8 cellular contexts compared by ENCODE assay signal in the genomic region with DNA sequence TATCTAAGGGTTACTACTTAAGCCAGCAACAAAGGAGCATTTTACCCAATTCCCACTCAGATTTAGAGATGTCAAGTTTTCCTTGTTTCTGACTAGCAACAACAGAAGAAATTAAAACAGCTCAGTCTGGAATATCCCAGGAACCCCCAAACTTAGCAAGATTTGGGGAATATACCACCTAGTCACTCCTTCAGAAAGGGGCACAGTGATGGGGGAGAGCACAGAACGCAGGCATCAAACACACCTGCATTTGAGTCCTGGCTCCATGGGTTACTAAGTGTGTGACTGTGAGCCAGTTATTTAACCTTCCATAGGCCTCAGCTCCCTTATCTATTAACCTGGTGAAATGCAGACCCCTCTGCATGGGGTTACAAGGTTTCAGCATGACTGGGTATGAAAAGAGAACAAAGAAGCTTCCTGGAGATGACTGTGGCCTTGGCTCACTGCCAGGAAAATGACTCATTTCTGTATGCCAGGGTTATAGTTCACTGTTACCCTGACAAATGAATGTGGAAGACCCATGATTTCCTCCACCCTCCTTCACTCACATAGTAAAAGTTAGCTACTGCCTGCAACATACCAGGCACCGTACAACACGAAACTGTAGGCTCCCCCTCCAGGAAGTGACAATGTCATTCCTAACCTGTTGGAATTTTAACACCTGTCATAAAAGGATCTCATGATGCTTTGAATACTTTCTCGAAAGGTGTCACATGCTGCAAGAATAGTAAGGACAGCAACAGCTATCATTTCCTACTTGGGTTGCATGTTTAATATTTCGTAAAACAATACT.
DNase-seq lines count a peak whose midpoint lies in the region; ATAC-seq and TF ChIP-seq lines count a peak whose summit lies in the region.

No MANE protein-coding gene starts in this region.

- peak; percentile 66 for DNase-seq in NCI-H1092 (lab: John Stamatoyannopoulos, UW)
- DNase-seq in T-helper 1 cell: peak in 3 of 5 donors; percentile 6 to 96 (median 33)
- DNase-seq in adipocyte (ENCODE audit: low read depth): peak; percentile 37
- peak in 1 of 2 donors; percentile 72 for DNase-seq in left lung
- peak; percentile 45 for DNase-seq in stimulated activated CD8-positive, alpha-beta memory T cell treated with anti-CD3 and anti-CD28 coated beads, Interleukin-15, amount 100 ng/mL, for 1 hour (ENCODE audit: low read depth)
- DNase-seq in posterior cingulate gyrus: no peak

- H3K4me3 ChIP-seq in adipocyte (ENCODE audit: low read length): no peak overlapping the region
- no peak overlapping the region for H3K4me3 ChIP-seq in left lung

- ATAC-seq in GM18511 (IDR thresholded peaks at IDR 0.05; ENCODE audit: unreplicated experiment): peak; percentile 88
- peak; percentile 92 for ATAC-seq in HG02798 (IDR thresholded peaks at IDR 0.05; ENCODE audit: poor library complexity, unreplicated experiment)
- ATAC-seq in left lung: peak; percentile 40

- no peak overlapping the region for H3K9ac ChIP-seq in adipocyte (ENCODE audit: low read length)

- H3K27ac ChIP-seq in left lung: peak overlapping the region; percentile 57 to 72

- H3K27me3 ChIP-seq in adipocyte (replicated peaks; ENCODE audit: control insufficient read depth, insufficient read depth, low read length) (no peaks in the 10 kb centered on the region), left lung (no peaks in the 10 kb centered on the region)

- TF ChIP-seq CTCF in left lung (IDR thresholded peaks at IDR 0.05): no peak

- H3K9me3 ChIP-seq in adipocyte (ENCODE audit: control insufficient read depth, low read length): no peaks in the 10 kb centered on the region
- no peaks in the 10 kb centered on the region for H3K9me3 ChIP-seq in left lung

- H3K4me1 ChIP-seq in adipocyte (ENCODE audit: control insufficient read depth, insufficient read depth, low read length): peaks cover 20% of the 10 kb centered on the region
- H3K4me1 ChIP-seq in left lung: peaks cover 23 to 38% of the 10 kb centered on the region in 2 donors

- intact Hi-C loops in left lung (cut with DNase I): no loop called here
- intact Hi-C loops in posterior cingulate gyrus (cut with DNase I): no loop called here

- H3K36me3 ChIP-seq in adipocyte (ENCODE audit: control insufficient read depth, insufficient read depth, low read length, severe bottlenecking): no peaks in the 10 kb centered on the region
- no peaks in the 10 kb centered on the region for H3K36me3 ChIP-seq in left lung

Comparison
In these comparisons a context has a peak if more than half of its experiments do, and no peak if none do; other contexts are left out.
1. ATAC-seq: peak in every context shown above with its lines; median percentile 92 in HG02798; 88 in GM18511; 40 in left lung.
2. DNase-seq: peak in NCI-H1092 (single experiment), T-helper 1 cell (3 of 5), adipocyte (single experiment) and stimulated activated CD8-positive, alpha-beta memory T cell treated with anti-CD3 and anti-CD28 coated beads, Interleukin-15, amount 100 ng/mL, for 1 hour (single experiment); none in posterior cingulate gyrus (0 of 10).